8 cellular contexts compared by ENCODE assay signal in the genomic region with DNA sequence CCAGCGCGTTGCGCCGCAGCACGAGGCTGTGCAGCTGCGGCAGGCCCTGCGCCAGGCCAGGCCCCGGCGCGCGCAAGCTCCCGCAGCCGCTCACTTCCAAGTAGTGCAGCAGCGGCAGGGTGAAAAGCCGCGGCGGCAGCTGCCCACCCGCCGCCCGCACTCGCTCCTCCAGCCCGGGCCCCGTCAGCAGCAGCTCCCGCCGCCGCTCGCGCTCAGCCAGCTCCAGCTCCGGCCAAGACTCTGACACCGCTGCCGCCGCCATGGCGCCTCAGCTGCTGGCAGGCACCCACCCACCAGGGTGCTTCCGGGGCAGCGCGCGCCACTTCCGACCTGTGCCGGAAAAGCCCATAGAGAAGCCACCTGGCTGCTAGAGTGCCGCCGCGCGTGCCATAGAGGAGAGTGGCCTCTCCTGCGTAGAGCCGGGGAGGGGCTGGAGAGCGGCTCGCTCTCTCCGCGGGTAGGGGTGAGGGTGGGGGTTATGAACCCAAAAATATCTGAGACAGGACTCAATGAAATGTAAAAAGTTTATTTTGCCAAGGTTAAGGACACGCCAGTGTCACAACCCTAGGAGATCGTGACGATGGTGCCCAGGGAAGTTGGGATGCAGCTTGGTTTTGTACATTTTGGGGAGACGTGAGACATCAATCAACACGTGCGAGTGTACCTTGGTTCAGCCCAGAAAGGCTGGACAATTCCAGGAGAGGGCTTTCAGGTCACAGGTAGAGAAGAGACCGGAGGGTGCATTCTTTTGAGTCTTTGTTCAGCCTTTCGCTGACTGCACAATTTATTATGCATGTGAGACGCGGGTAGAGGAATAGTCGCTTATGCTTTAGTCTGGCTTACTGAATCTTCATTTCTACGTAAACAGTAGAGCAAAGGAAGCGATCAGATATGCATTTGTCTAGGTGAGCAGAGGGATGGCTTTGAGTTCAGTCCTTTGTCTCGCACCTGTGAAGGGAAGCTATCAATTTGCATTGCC. TPM values are rescaled to one million over a fixed set of nuclear protein-coding genes. Genes with fewer than 3 reads are reported as not detected.
A peak's percentile ranks its signal among the peaks of the same experiment; 100 is the strongest.
DNase-seq lines count a peak whose midpoint lies in the region; ATAC-seq and TF ChIP-seq lines count a peak whose summit lies in the region.

A gene (minus strand): TSS at position 284 of the 979 bp plus-strand sequence. CDS start 22 bp downstream, at position 262.

- H3K4me3 ChIP-seq in GM23248 (peak within 1 kb of the TSS; percentile 91), Karpas-422 (ENCODE audit: low read length) (peak within 1 kb of the TSS; percentile 87), fibroblast of pulmonary artery (replicated peaks; ENCODE audit: low read depth, low read length) (peak within 1 kb of the TSS; percentile 78)

- H3K36me3 Mint-ChIP-seq in nephron (ENCODE audit: low read depth): peaks cover 11% of the 10 kb centered on the region

- peak; percentile 100 for ATAC-seq in stimulated activated naive CD8-positive, alpha-beta T cell treated with anti-CD3 and anti-CD28 coated beads, Interleukin-15, Interleukin-2, amounts not matched to agents 100 U/mL and 50 U/mL, for 24 hours

- peaks cover 32% of the 10 kb centered on the region for H3K4me1 Mint-ChIP-seq in nephron

- H3K27me3 ChIP-seq in GM23248 (replicated peaks; ENCODE audit: insufficient read depth): no peaks in the 10 kb centered on the region
- H3K27me3 ChIP-seq in Karpas-422 (ENCODE audit: low read length): 0 out of 2 replicates have a peak, but pooled peaks cover 3% of the 10 kb centered on the region

- peak; percentile 91 for DNase-seq in EH (ENCODE audit: low read depth)
- peak; percentile 96 for DNase-seq in GM23248
- peak; percentile 97 for DNase-seq in Karpas-422
- DNase-seq in SHP77 treated with DMSO at 0.1 percent for 48 hours (lab: John Stamatoyannopoulos, UW): peak; percentile 73
- peak; percentile 91 for DNase-seq in activated effector memory CD4-positive, alpha-beta T cell treated with Interleukin-2 at 50 U/mL for 16 hours
- peak; percentile 93 for DNase-seq in fibroblast of pulmonary artery (ENCODE audit: low read depth)
- peak; percentile 94 for DNase-seq in stimulated activated naive CD8-positive, alpha-beta T cell treated with anti-CD3 and anti-CD28 coated beads, Interleukin-15, Interleukin-2, amounts not matched to agents 100 U/mL and 50 U/mL, for 24 hours

- WGBS in GM23248 (ENCODE audit: low coverage in 1 of 2, low lambda C conversion rate in 2 of 2, missing lambda C conversion rate in 2 of 2), 2 experiments: 2 to 4% methylated on average over 45 to 56 of the region's 63 CpGs

- peak within 1 kb of the TSS; percentile 77 to 89 (median 89) for H3K27ac Mint-ChIP-seq in nephron

- H3K4me1 ChIP-seq in GM23248 (ENCODE audit: insufficient read depth) (peaks cover 24% of the 10 kb centered on the region), Karpas-422 (ENCODE audit: low read length) (peaks cover 30% of the 10 kb centered on the region)

- in situ Hi-C loops in GM23248 (cut with MboI): no loop called here

- H3K9me2 ChIP-seq in GM23248 (ENCODE audit: insufficient read depth) (no peaks in the 10 kb centered on the region), Karpas-422 (replicated peaks; ENCODE audit: insufficient read depth, low read length) (no peaks in the 10 kb centered on the region)

- H3K27ac ChIP-seq in GM23248 (peak within 1 kb of the TSS; percentile 58), Karpas-422 (ENCODE audit: low read length) (peak within 1 kb of the TSS; percentile 33; the same call in 1 of the 2 replicates)

- no peaks in the 10 kb centered on the region for H3K36me3 ChIP-seq in GM23248 (ENCODE audit: low read depth)
- H3K36me3 ChIP-seq in Karpas-422 (ENCODE audit: insufficient read depth, low read length): no peaks in the 10 kb centered on the region

- no peaks in the 10 kb centered on the region for H3F3A ChIP-seq in GM23248 (ENCODE audit: insufficient read depth)

- H3K9me3 Mint-ChIP-seq in nephron: no peaks in the 10 kb centered on the region

- H3K27me3 Mint-ChIP-seq in nephron (ENCODE audit: low read depth): peaks cover 12% of the 10 kb centered on the region

- peak within 1 kb of the TSS; percentile 92 to 97 (median 97) for H3K4me3 Mint-ChIP-seq in nephron

- H3K79me2 ChIP-seq in GM23248 (ENCODE audit: insufficient read depth) (peaks cover 48% of the 10 kb centered on the region), Karpas-422 (ENCODE audit: low read length) (peaks cover 51% of the 10 kb centered on the region)

- H2AFZ ChIP-seq in GM23248 (peak within 1 kb of the TSS; percentile 99), Karpas-422 (ENCODE audit: low read length) (peak within 1 kb of the TSS; percentile 90)

- H3K4me2 ChIP-seq in GM23248 (ENCODE audit: unreplicated experiment) (peak within 1 kb of the TSS; percentile 85), Karpas-422 (ENCODE audit: low read depth, low read length, poor library complexity, severe bottlenecking) (peak within 1 kb of the TSS; percentile 89)

- H3K9me3 ChIP-seq in GM23248 (ENCODE audit: low read depth) (no peaks in the 10 kb centered on the region), Karpas-422 (ENCODE audit: low read length) (no peaks in the 10 kb centered on the region)

- TF ChIP-seq CTCF in fibroblast of pulmonary artery (IDR thresholded peaks at IDR 0.05; ENCODE audit: low read length, missing control alignments) (no peak), nephron (IDR thresholded peaks at IDR 0.05; ENCODE audit: unreplicated experiment in 3 of 3) (no peak)

- no peaks in the 10 kb centered on the region; the same call in 1 of the 2 replicates for H4K20me1 ChIP-seq in GM23248 (ENCODE audit: insufficient read depth)
- H4K20me1 ChIP-seq in Karpas-422 (ENCODE audit: insufficient read depth, low read depth, low read length): peaks cover 8% of the 10 kb centered on the region; the same call in 1 of the 2 replicates

- peak within 1 kb of the TSS; percentile 85 for H3K9ac ChIP-seq in GM23248
- H3K9ac ChIP-seq in Karpas-422 (ENCODE audit: low read length): peak within 1 kb of the TSS; percentile 88

RNA-seq across cellular contexts. Expression of the gene that starts here (rescaled TPM):
- 32.2 and 41.9 TPM in 2 replicates for total RNA-seq in GM23248 (2014; rRNA removed; shearing (Covaris generic))
- 15.1 and 17.8 TPM in 2 replicates for polyA plus RNA-seq in GM23248 (2016; fragmentation: Nextera tagmentation; extraction: Ambion mirVana)
- total RNA-seq in Karpas-422 (2014; rRNA removed; shearing (Covaris generic); ENCODE audit: low replicate concordance): 10.2 and 29.1 TPM in 2 replicates

Comparison
In these comparisons a context has a peak if more than half of its experiments do, and no peak if none do; other contexts are left out.
1. Peak in every context shown above with its lines: DNase-seq, ATAC-seq, H3K4me3 ChIP-seq and H3K27ac ChIP-seq.